In genomic region chr14:105399441-105399775, GRCh38 we compare ENCODE assay signal across 1 cellular context.
TF ChIP-seq lines count a peak whose summit lies in the region.

No MANE protein-coding gene starts in this region.

TF ChIP-seq in K562, 482 proteins besides CTCF, POLR2A, EP300 and RAD21:
- TF ChIP-seq HDAC3 (IDR thresholded peaks at IDR 0.05; ENCODE audit: borderline replicate concordance, partially characterized antibody) = no peak
- TF ChIP-seq ZC3H8 (IDR thresholded peaks at IDR 0.05) = no peak
- no peak for TF ChIP-seq TCF7L2 (IDR thresholded peaks at IDR 0.05; ENCODE audit: low read depth, low read length)
- TF ChIP-seq ZNF766 (CRISPR knock-in tag; conservative IDR thresholded peaks at IDR 0.05) = no peak
- no peak for TF ChIP-seq ZFP1 (CRISPR knock-in tag; IDR thresholded peaks at IDR 0.05)
- no peak for TF ChIP-seq MAZ (CRISPR knock-in tag; conservative IDR thresholded peaks at IDR 0.05 in 1 of 2, IDR thresholded peaks at IDR 0.05 in 1 of 2)
- TF ChIP-seq ZNF445 (CRISPR knock-in tag; IDR thresholded peaks at IDR 0.05; ENCODE audit: low read depth) = no peak
- no peak for TF ChIP-seq ZNF511 (CRISPR knock-in tag; IDR thresholded peaks at IDR 0.05)
- no peak for TF ChIP-seq ZNF175 (CRISPR knock-in tag; IDR thresholded peaks at IDR 0.05; ENCODE audit: low read depth)
- TF ChIP-seq MCM3 (IDR thresholded peaks at IDR 0.05) = no peak
- no peak for TF ChIP-seq RREB1 (CRISPR knock-in tag; IDR thresholded peaks at IDR 0.05)
- no peak for TF ChIP-seq PTRF (tag; IDR thresholded peaks at IDR 0.05)
